In the genomic region with DNA sequence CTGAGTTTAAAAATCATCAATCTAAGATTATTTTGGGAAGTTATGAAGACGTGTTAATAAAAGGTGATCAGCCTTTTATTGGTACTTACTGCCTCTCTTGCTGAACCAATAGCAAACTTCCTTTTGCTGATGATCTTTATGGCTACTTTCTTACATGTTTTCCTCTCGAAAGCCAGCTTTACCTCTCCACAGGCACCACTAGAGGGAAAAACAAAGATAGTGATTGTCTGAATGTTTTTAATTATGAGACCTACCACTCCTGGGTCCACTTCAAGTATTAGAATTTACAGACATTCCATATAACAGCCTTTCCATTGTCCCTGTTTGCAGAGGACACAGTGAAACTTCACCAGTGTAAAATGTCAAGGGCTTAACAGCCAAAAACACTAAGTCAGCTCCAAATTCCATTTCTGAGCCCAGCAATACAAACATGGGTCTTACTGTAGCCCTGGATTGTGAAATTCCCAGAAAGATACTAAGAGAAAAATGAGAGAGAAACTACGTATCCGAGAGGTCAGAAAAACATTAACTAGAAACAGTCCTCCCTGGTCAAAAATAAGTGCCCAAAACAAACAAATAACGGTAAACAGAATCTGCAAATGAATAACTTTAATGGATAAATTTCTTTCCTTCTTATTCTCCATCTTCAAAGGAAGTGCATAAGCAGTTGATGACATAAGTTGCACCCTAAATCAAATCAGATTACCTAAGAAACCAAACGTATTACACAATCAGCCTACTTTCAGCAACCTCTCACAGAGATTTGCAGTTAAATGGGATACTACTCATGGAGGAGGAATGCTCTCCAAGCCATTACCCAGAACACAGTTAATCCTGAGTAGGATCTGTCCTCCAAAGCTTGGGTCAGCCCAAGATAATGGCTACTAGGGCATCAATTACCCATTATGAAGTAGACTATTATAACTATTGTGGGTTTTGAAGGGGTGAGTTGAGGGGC, we compare ENCODE assay signal across 8 cellular contexts. TPM values are rescaled to one million over a fixed set of nuclear protein-coding genes. Genes with fewer than 3 reads are reported as not detected.
DNase-seq lines count a peak whose midpoint lies in the region; FAIRE-seq and TF ChIP-seq lines count a peak whose summit lies in the region.

No MANE protein-coding gene starts in this region.

- no peaks in the 10 kb centered on the region for H3K27me3 Mint-ChIP-seq in osteocyte (ENCODE audit: unreplicated experiment)

- H3K36me3 ChIP-seq in esophagus squamous epithelium, result peaks cover 0 to 3% (median 0%) of the 10 kb centered on the region in 3 donors

- peak overlapping the region in 1 of 4 donors; percentile 39 for H3K4me3 ChIP-seq in esophagus squamous epithelium

- intact Hi-C loops in esophagus squamous epithelium (cut with DNase I), result no loop called here

- in situ Hi-C loops in Caki2 (cut with HindIII; ENCODE audit: low pct_unique_long_range_greater_than_20kb, low sequenced_read_pairs), result no loop called here

- DNase-seq in Caki2 (ENCODE audit: low read depth) (peak; percentile 71), RCC 7860 (ENCODE audit: low spot score) (peak; percentile 66), esophagus squamous epithelium (lab: John Stamatoyannopoulos, UW) (no peak), osteocyte (ENCODE audit: extremely low spot score, unreplicated experiment) (no peak), iPS-NIHi7 (ENCODE audit: extremely low spot score) (no peak), anterior cingulate cortex (lab: John Stamatoyannopoulos, UW) (no peak), NCI-H1105 (lab: John Stamatoyannopoulos, UW) (no peak)
- DNase-seq in activated T-cell treated with anti-CD3 and anti-CD28 coated beads, Interleukin-2, amount 50 U/mL, for 1 hour, result no peak

- H3K4me3 Mint-ChIP-seq in osteocyte (ENCODE audit: unreplicated experiment), result peak overlapping the region; percentile 43

- H3K4me1 Mint-ChIP-seq in osteocyte (ENCODE audit: unreplicated experiment), result peaks cover 62% of the 10 kb centered on the region

- peaks cover 0 to 18% (median 3%) of the 10 kb centered on the region in 3 donors for H3K4me1 ChIP-seq in esophagus squamous epithelium

- no peaks in the 10 kb centered on the region for H3K36me3 Mint-ChIP-seq in osteocyte (ENCODE audit: unreplicated experiment)

- no peak for TF ChIP-seq POLR2A in esophagus squamous epithelium (IDR thresholded peaks at IDR 0.05)

- H3K9me3 ChIP-seq in esophagus squamous epithelium, result no peaks in the 10 kb centered on the region

- no peak for TF ChIP-seq CTCF in esophagus squamous epithelium (IDR thresholded peaks at IDR 0.05)
- TF ChIP-seq CTCF in osteocyte (IDR thresholded peaks at IDR 0.05), result peak; percentile 33

- H3K27ac Mint-ChIP-seq in osteocyte (ENCODE audit: unreplicated experiment), result peak overlapping the region; percentile 95

- no peaks in the 10 kb centered on the region for H3K9me3 Mint-ChIP-seq in osteocyte (ENCODE audit: unreplicated experiment)

- WGBS in esophagus squamous epithelium, 2 donors, result 59 to 66% methylated on average over 6 of the region's 6 CpGs

- peak; percentile 30 for FAIRE-seq in RCC 7860 (lab: Jason Lieb, UNC)

- peak overlapping the region; percentile 28 to 80 (median 61) for H3K27ac ChIP-seq in esophagus squamous epithelium

- H3K27me3 ChIP-seq in esophagus squamous epithelium, result no peaks in the 10 kb centered on the region

RNA-seq across cellular contexts. Expression of a gene that starts 29.5 kb away (rescaled TPM):
- total RNA-seq in Caki2 (2014; rRNA removed; shearing (Covaris generic); ENCODE audit: low replicate concordance), result 55.7 and 65.4 TPM in 2 replicates
- total RNA-seq in esophagus squamous epithelium (10 to 100 TPM in 2 of 4 donors, 1 to 10 TPM in 2; 6.6 to 17.4 (median 11.2) TPM), osteocyte (9.9 and 11.2 TPM in 2 replicates)

RNA-seq across cellular contexts. Expression of a gene that starts 29.7 kb away (rescaled TPM):
- total RNA-seq in Caki2 (2014; rRNA removed; shearing (Covaris generic); ENCODE audit: low replicate concordance), result 37.9 and 51.9 TPM in 2 replicates
- total RNA-seq in esophagus squamous epithelium (10 to 100 TPM; 14.4 to 24.9 (median 16.3) TPM), osteocyte (11.6 and 13.4 TPM in 2 replicates)

RNA-seq across cellular contexts. Expression of a gene that starts 32.5 kb away (rescaled TPM):
- total RNA-seq in Caki2 (2014; rRNA removed; shearing (Covaris generic); ENCODE audit: low replicate concordance), result 2.2 and 9.8 TPM in 2 replicates
- total RNA-seq in esophagus squamous epithelium (10 to 100 TPM in 1 of 4 donors, 1 to 10 TPM in 3; 6.0 to 21.4 (median 7.7) TPM), osteocyte (68.7 and 70.3 TPM in 2 replicates)

Comparison
In these comparisons a context has a peak if more than half of its experiments do, and no peak if none do; other contexts are left out.
1. DNase-seq: peak in Caki2 (single experiment) and RCC 7860 (single experiment); none in esophagus squamous epithelium (single experiment), osteocyte (single experiment), iPS-NIHi7 (single experiment), anterior cingulate cortex (0 of 58), NCI-H1105 (single experiment) and activated T-cell treated with anti-CD3 and anti-CD28 coated beads, Interleukin-2, amount 50 U/mL, for 1 hour (single experiment).